ENCODE assay signal across 12 cellular contexts in genomic region chr7:44636041-44636580, GRCh38. TPM values are rescaled to one million over a fixed set of nuclear protein-coding genes. Genes with fewer than 3 reads are reported as not detected.
DNase-seq lines count a peak whose midpoint lies in the region; ATAC-seq and TF ChIP-seq lines count a peak whose summit lies in the region.
"Had no signal": no experiment of that assay in that cellular context is flagged by ENCODE, and none has a peak within 500 bp of the region (broad histone marks: within the 10 kb centered on the region; RNA-seq: fewer than 3 reads in every experiment).

No MANE protein-coding gene starts in this region.

- H3K4me1 ChIP-seq in subcutaneous abdominal adipose tissue (ENCODE audit: control insufficient read depth in 5 of 5, insufficient read depth in 5 of 5, low read length in 5 of 5) = peaks cover 20 to 77% (median 60%) of the 10 kb centered on the region in 5 donors

- peak overlapping the region; percentile 86 for H3K27ac ChIP-seq in subcutaneous abdominal adipose tissue (ENCODE audit: low read depth, low read length)

- DNase-seq in activated naive CD4-positive, alpha-beta T cell treated with anti-CD3 and anti-CD28 coated beads for 36 hours = no peak
- no peak for DNase-seq in activated naive CD4-positive, alpha-beta T cell (lab: John Stamatoyannopoulos, UW)
- DNase-seq in activated B cell treated with CpG ODN at 0.5 μM for 24 hours (no peak), left lobe of liver (ENCODE audit: low spot score) (peak; percentile 39), GM19240 (ENCODE audit: insufficient read length, low spot score) (no peak)
- DNase-seq: activated CD4-positive, alpha-beta T cell treated with anti-CD3 and anti-CD28 coated beads for 4 hours; anterior cingulate cortex; GDM1; NCI-H1417 treated with DMSO at 0.1 percent for 48 hours had no signal

- H3K9ac ChIP-seq in subcutaneous abdominal adipose tissue (ENCODE audit: low read length in 5 of 5) = no peak overlapping the region

- peaks cover 85% of the 10 kb centered on the region for H3K4me1 Mint-ChIP-seq in activated naive CD4-positive, alpha-beta T cell treated with anti-CD3 and anti-CD28 coated beads for 36 hours (ENCODE audit: low read depth)
- peaks cover 92% of the 10 kb centered on the region for H3K4me1 Mint-ChIP-seq in activated B cell treated with CpG ODN at 0.5 μM for 24 hours

- H3K9me3 ChIP-seq in subcutaneous abdominal adipose tissue (ENCODE audit: control insufficient read depth in 5 of 5, low read length in 5 of 5) = no peaks in the 10 kb centered on the region

- no peaks in the 10 kb centered on the region for H3K27me3 ChIP-seq in subcutaneous abdominal adipose tissue (ENCODE audit: control insufficient read depth in 5 of 5, insufficient read depth in 4 of 5, low read length in 5 of 5)

- no peak for TF ChIP-seq CTCF in activated B cell treated with CpG ODN at 0.5 μM for 24 hours (IDR thresholded peaks at IDR 0.05)

- H3K27ac Mint-ChIP-seq in activated naive CD4-positive, alpha-beta T cell treated with anti-CD3 and anti-CD28 coated beads for 36 hours = peak overlapping the region; percentile 1
- H3K27ac Mint-ChIP-seq in activated B cell treated with CpG ODN at 0.5 μM for 24 hours = peak overlapping the region; percentile 97

- peaks cover 8% of the 10 kb centered on the region for H3K36me3 Mint-ChIP-seq in activated naive CD4-positive, alpha-beta T cell treated with anti-CD3 and anti-CD28 coated beads for 36 hours (ENCODE audit: low read depth)
- H3K36me3 Mint-ChIP-seq in activated B cell treated with CpG ODN at 0.5 μM for 24 hours (ENCODE audit: low read depth) = peaks cover 4% of the 10 kb centered on the region

- ATAC-seq in activated B cell treated with CpG ODN at 0.5 μM for 24 hours (ENCODE audit: low read depth) = no peak
- no peak for ATAC-seq in left lobe of liver
- no peak for ATAC-seq in HG03378 (IDR thresholded peaks at IDR 0.05; ENCODE audit: unreplicated experiment)
- no peak for ATAC-seq in HG03342 (IDR thresholded peaks at IDR 0.05; ENCODE audit: unreplicated experiment)

- no peaks in the 10 kb centered on the region for H3K9me3 Mint-ChIP-seq in activated naive CD4-positive, alpha-beta T cell treated with anti-CD3 and anti-CD28 coated beads for 36 hours
- H3K9me3 Mint-ChIP-seq in activated B cell treated with CpG ODN at 0.5 μM for 24 hours = no peaks in the 10 kb centered on the region

- CTCF ChIA-PET in activated naive CD4-positive, alpha-beta T cell treated with anti-CD3 and anti-CD28 coated beads for 36 hours (lab: Charles Lee) = interaction anchor here (0.8 to 7.3 kb wide), 3 partner anchors 8 to 29 kb away, joined by 3 to 52 read pairs (median 7); partner anchors contain the start of gene OGDH
- CTCF ChIA-PET in activated B cell treated with CpG ODN at 0.5 μM for 24 hours (lab: Charles Lee) = interaction anchor here (0.9 kb wide), 1 partner anchor 20 kb away, joined by 3 read pairs; no protein-coding TSS in a partner anchor

- no peak overlapping the region for H3K4me3 Mint-ChIP-seq in activated naive CD4-positive, alpha-beta T cell treated with anti-CD3 and anti-CD28 coated beads for 36 hours
- H3K4me3 Mint-ChIP-seq in activated B cell treated with CpG ODN at 0.5 μM for 24 hours = no peak overlapping the region

- POLR2A ChIA-PET in activated B cell treated with CpG ODN at 0.5 μM for 24 hours (lab: Charles Lee) = interaction anchor here (0.6 to 14.0 kb wide), 7 partner anchors 15 to 273 kb away, joined by 3 to 257 read pairs (median 7); partner anchors contain the start of genes OGDH, TMED4 and ZMIZ2

- H3K27me3 Mint-ChIP-seq in activated naive CD4-positive, alpha-beta T cell treated with anti-CD3 and anti-CD28 coated beads for 36 hours (ENCODE audit: low read depth) = no peaks in the 10 kb centered on the region
- no peaks in the 10 kb centered on the region for H3K27me3 Mint-ChIP-seq in activated B cell treated with CpG ODN at 0.5 μM for 24 hours

- H3K36me3 ChIP-seq in subcutaneous abdominal adipose tissue (ENCODE audit: control insufficient read depth in 5 of 5, insufficient read depth in 5 of 5, low read length in 5 of 5) = peaks cover 0 to 6% (median 0%) of the 10 kb centered on the region in 5 donors

- no peak overlapping the region for H3K4me3 ChIP-seq in subcutaneous abdominal adipose tissue (ENCODE audit: low read depth in 1 of 5, low read length in 5 of 5)

- intact Hi-C loops in activated naive CD4-positive, alpha-beta T cell treated with anti-CD3 and anti-CD28 coated beads for 36 hours (cut with micrococcal nuclease) = loop anchor here (10.0 kb wide), 1 partner anchor 909 kb away; no protein-coding TSS in a partner anchor
- intact Hi-C loops in activated B cell treated with CpG ODN at 0.5 μM for 24 hours (cut with micrococcal nuclease) = loop anchor here (5.0 kb wide), 1 partner anchor 346 kb away; no protein-coding TSS in a partner anchor

RNA-seq across cellular contexts. Expression of gene OGDH, which starts 29.7 kb away (rescaled TPM):
- 10 to 100 TPM; 73.9 to 78.4 TPM for total RNA-seq in activated naive CD4-positive, alpha-beta T cell treated with anti-CD3 and anti-CD28 coated beads for 36 hours
- total RNA-seq in activated B cell treated with CpG ODN at 0.5 μM for 24 hours (79.5 and 81.7 TPM in 2 replicates), left lobe of liver (50.9 TPM)

RNA-seq across cellular contexts. Expression of gene TMED4, which starts 54.1 kb away (rescaled TPM):
- total RNA-seq in activated naive CD4-positive, alpha-beta T cell treated with anti-CD3 and anti-CD28 coated beads for 36 hours = 10 to 100 TPM; 77.3 to 81.8 TPM
- total RNA-seq in activated B cell treated with CpG ODN at 0.5 μM for 24 hours = 61.7 and 70.1 TPM in 2 replicates
- 45.5 TPM for total RNA-seq in left lobe of liver
